In the genomic region with DNA sequence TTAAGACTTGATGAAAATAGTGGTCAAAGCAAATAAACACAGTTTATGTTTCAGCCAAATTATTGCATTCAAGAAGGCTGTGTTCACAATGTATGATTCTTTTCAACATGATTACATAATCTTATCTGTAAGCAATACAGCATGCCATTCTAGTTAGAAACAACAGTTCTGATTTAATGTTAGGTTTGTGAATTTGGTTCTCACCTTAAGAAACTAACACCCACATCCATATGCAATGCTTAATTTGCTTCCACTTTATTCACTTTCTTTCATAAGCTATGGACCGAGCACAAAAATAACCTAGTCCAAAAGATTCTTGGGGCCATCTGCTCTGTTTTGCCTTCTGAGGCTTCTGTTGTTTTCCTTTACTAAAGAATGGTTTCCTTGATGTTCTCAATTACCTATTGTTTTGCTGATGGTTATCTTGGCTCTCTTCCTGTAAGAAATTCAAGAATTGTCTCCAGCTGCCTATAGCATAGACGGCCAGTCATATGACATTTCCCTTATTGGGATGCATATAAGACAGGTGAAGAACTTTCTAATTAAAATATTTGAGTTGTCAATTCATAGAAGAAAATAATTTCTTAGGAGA, we compare ENCODE assay signal across 15 cellular contexts.
DNase-seq lines count a peak whose midpoint lies in the region; ATAC-seq and TF ChIP-seq lines count a peak whose summit lies in the region.
"Had no signal": no experiment of that assay in that cellular context is flagged by ENCODE, and none has a peak within 500 bp of the region (broad histone marks: within the 10 kb centered on the region; RNA-seq: fewer than 3 reads in every experiment).

No MANE protein-coding gene starts in this region.

- H3K9me3 ChIP-seq in smooth muscle cell (replicated peaks; ENCODE audit: low read depth), result no peaks in the 10 kb centered on the region

- no peaks in the 10 kb centered on the region for H4K20me1 ChIP-seq in smooth muscle cell (ENCODE audit: low read depth)

- H2AFZ ChIP-seq in smooth muscle cell (ENCODE audit: low read depth), result peak overlapping the region; percentile 8

- ATAC-seq in naive thymus-derived CD8-positive, alpha-beta T cell, result no peak
- ATAC-seq: Panc1, Right ventricle myocardium inferior, SK-N-SH treated with all-trans-retinoic acid at 6 μM for 48 hours had no signal

- no peak overlapping the region for H3K27ac ChIP-seq in smooth muscle cell (ENCODE audit: low read depth)

- H3K27me3 Mint-ChIP-seq in naive thymus-derived CD8-positive, alpha-beta T cell, result no peaks in the 10 kb centered on the region

- no peak for TF ChIP-seq CTCF in smooth muscle cell (IDR thresholded peaks at IDR 0.05; ENCODE audit: borderline replicate concordance, insufficient read depth, poor library complexity, severe bottlenecking)

- H3K79me2 ChIP-seq in smooth muscle cell (ENCODE audit: low read depth), result no peaks in the 10 kb centered on the region

- H3K4me3 ChIP-seq in H7 (ENCODE audit: insufficient read depth, low read depth, low read length), result no peak overlapping the region
- H3K4me3 ChIP-seq in smooth muscle cell, result no peak overlapping the region

- H3K4me1 Mint-ChIP-seq in naive thymus-derived CD8-positive, alpha-beta T cell, result no peaks in the 10 kb centered on the region

- H3K4me3 Mint-ChIP-seq in naive thymus-derived CD8-positive, alpha-beta T cell, result no peak overlapping the region

- peaks cover 6% of the 10 kb centered on the region for H3K4me1 ChIP-seq in smooth muscle cell (ENCODE audit: low read depth)

- no peaks in the 10 kb centered on the region for H3F3A ChIP-seq in smooth muscle cell (ENCODE audit: low read depth)

- no peaks in the 10 kb centered on the region for H3K36me3 ChIP-seq in H7 (replicated peaks; ENCODE audit: control insufficient read depth, insufficient read depth, low read length)
- H3K36me3 ChIP-seq in smooth muscle cell (ENCODE audit: low read depth), result no peaks in the 10 kb centered on the region

- H3K9ac ChIP-seq in smooth muscle cell (ENCODE audit: low read depth), result no peak overlapping the region

- H3K27ac Mint-ChIP-seq in naive thymus-derived CD8-positive, alpha-beta T cell, result no peak overlapping the region

- POLR2A ChIA-PET in naive thymus-derived CD8-positive, alpha-beta T cell (lab: Charles Lee), result no interaction called here

- DNase-seq in H7 (peak; percentile 1), NCI-H69 (lab: John Stamatoyannopoulos, UW) (peak; percentile 87), globus pallidus (ENCODE audit: low spot score) (peak; percentile 67), smooth muscle cell (lab: John Stamatoyannopoulos, UW; ENCODE audit: unreplicated experiment) (no peak), posterior vena cava (ENCODE audit: low spot score) (no peak), CD1c-positive myeloid dendritic cell (ENCODE audit: extremely low spot score) (no peak)
- no peak for DNase-seq in naive thymus-derived CD8-positive, alpha-beta T cell
- DNase-seq: DMS53, HCEC 1CT, NCI-H1436, NCI-H2081 treated with DMSO at 0.1 percent for 48 hours, NCI-H748 treated with DMSO at 0.1 percent for 48 hours had no signal

- H3K9me3 Mint-ChIP-seq in naive thymus-derived CD8-positive, alpha-beta T cell, result peaks cover 0 to 15% (median 5%) of the 10 kb centered on the region in 9 donors

- no peak overlapping the region for H3K4me2 ChIP-seq in smooth muscle cell

- intact Hi-C loops in posterior vena cava (cut with DNase I), result loop anchor here in 1 of 2 donors (2.0 kb wide), 1 partner anchor 32 kb away; no protein-coding TSS in a partner anchor

- no peaks in the 10 kb centered on the region for H3K36me3 Mint-ChIP-seq in naive thymus-derived CD8-positive, alpha-beta T cell

- WGBS in smooth muscle cell (ENCODE audit: low lambda C conversion rate), result 65% methylated on average over 2 of the region's 2 CpGs

- H3K27me3 ChIP-seq in H7 (ENCODE audit: control insufficient read depth, insufficient read depth, low read length), result no peaks in the 10 kb centered on the region
- H3K27me3 ChIP-seq in smooth muscle cell (ENCODE audit: low read depth), result no peaks in the 10 kb centered on the region

Comparison
In these comparisons a context has a peak if more than half of its experiments do, and no peak if none do; other contexts are left out.
1. DNase-seq: peak in H7 (single experiment), NCI-H69 (single experiment) and globus pallidus (single experiment); none in smooth muscle cell (single experiment), posterior vena cava (single experiment), CD1c-positive myeloid dendritic cell (single experiment) and naive thymus-derived CD8-positive, alpha-beta T cell (0 of 10).